1 cellular context compared by ENCODE assay signal in the genomic region with DNA sequence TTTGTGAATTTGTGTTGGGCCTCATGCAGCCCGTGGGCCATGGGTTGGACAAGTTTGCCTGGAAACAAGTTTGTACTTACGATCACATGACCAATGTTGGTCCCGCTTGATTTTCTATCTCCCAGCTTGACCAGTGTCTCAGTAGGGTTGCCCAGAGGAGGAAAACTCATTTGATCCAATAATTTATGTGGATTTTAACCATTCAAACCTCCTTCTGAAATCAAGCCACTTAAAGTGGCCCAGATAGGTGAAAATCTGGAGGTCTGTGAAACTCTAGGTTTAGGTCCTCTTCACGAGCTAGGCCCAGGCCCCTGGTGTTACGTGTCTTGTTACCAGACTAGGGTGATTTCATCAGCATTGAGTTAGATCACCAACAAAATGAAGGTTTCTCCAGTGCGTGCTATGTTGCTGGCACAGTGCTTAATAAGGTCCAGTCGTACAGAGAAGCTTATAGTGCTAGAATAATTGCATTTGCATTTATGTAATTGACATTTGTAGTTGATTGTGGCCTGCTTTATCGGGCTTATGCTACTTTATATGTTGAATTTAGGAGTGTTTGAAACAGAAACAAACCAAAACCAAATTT.
TF ChIP-seq lines count a peak whose summit lies in the region.

No MANE protein-coding gene starts in this region.

TF ChIP-seq in A549, 52 proteins besides CTCF, POLR2A, EP300 and RAD21 (continued from another document):
- TF ChIP-seq, protein P1, sequence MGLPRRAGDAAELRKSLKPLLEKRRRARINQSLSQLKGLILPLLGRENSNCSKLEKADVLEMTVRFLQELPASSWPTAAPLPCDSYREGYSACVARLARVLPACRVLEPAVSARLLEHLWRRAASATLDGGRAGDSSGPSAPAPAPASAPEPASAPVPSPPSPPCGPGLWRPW (IDR thresholded peaks at IDR 0.05) = no peak
- TF ChIP-seq, protein P2, sequence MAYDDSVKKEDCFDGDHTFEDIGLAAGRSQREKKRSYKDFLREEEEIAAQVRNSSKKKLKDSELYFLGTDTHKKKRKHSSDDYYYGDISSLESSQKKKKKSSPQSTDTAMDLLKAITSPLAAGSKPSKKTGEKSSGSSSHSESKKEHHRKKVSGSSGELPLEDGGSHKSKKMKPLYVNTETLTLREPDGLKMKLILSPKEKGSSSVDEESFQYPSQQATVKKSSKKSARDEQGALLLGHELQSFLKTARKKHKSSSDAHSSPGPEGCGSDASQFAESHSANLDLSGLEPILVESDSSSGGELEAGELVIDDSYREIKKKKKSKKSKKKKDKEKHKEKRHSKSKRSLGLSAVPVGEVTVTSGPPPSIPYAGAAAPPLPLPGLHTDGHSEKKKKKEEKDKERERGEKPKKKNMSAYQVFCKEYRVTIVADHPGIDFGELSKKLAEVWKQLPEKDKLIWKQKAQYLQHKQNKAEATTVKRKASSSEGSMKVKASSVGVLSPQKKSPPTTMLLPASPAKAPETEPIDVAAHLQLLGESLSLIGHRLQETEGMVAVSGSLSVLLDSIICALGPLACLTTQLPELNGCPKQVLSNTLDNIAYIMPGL (CRISPR knock-in tag; IDR thresholded peaks at IDR 0.05; ENCODE audit: borderline replicate concordance) = no peak
- TF ChIP-seq CBX8 (IDR thresholded peaks at IDR 0.05) (no peak), ESRRA (IDR thresholded peaks at IDR 0.05; ENCODE audit: borderline replicate concordance, low read length) (no peak), ZFP36 (IDR thresholded peaks at IDR 0.05; ENCODE audit: borderline replicate concordance, partially characterized antibody) (no peak), TFCP2L1 (CRISPR knock-in tag; IDR thresholded peaks at IDR 0.05) (no peak), HOXA7 (CRISPR knock-in tag; IDR thresholded peaks at IDR 0.05) (no peak), CHD2 (IDR thresholded peaks at IDR 0.05; ENCODE audit: low read length, partially characterized antibody) (no peak), RFX5 (IDR thresholded peaks at IDR 0.05) (no peak), RNF2 (IDR thresholded peaks at IDR 0.05; ENCODE audit: borderline replicate concordance, low read depth) (no peak), RARB (CRISPR knock-in tag; IDR thresholded peaks at IDR 0.05) (no peak)
- TF ChIP-seq, protein P3, sequence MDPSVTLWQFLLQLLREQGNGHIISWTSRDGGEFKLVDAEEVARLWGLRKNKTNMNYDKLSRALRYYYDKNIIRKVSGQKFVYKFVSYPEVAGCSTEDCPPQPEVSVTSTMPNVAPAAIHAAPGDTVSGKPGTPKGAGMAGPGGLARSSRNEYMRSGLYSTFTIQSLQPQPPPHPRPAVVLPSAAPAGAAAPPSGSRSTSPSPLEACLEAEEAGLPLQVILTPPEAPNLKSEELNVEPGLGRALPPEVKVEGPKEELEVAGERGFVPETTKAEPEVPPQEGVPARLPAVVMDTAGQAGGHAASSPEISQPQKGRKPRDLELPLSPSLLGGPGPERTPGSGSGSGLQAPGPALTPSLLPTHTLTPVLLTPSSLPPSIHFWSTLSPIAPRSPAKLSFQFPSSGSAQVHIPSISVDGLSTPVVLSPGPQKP (IDR thresholded peaks at IDR 0.05; ENCODE audit: low read depth, low read length) = no peak
TF ChIP-seq in A549: peak in this region for 0.
